Comparison of ENCODE assay signal across 1 cellular context in genomic region chr4:6023766-6024165, GRCh38.
TF ChIP-seq lines count a peak whose summit lies in the region.

No MANE protein-coding gene starts in this region.

TF ChIP-seq in WTC11, 78 proteins besides CTCF, POLR2A, EP300 and RAD21 (continued from another document):
- TF ChIP-seq ZBTB43 (CRISPR knock-in tag; IDR thresholded peaks at IDR 0.05), result no peak
- no peak for TF ChIP-seq ZNF219 (CRISPR knock-in tag; IDR thresholded peaks at IDR 0.05; ENCODE audit: borderline replicate concordance)
- TF ChIP-seq ZNF121 (CRISPR knock-in tag; IDR thresholded peaks at IDR 0.05), result no peak
- no peak for TF ChIP-seq CREM (CRISPR knock-in tag; IDR thresholded peaks at IDR 0.05)
- TF ChIP-seq AR (CRISPR knock-in tag; IDR thresholded peaks at IDR 0.05), result no peak
- TF ChIP-seq E2F4 (CRISPR knock-in tag; IDR thresholded peaks at IDR 0.05; ENCODE audit: borderline replicate concordance, low read depth), result no peak
- TF ChIP-seq E2F5 (CRISPR knock-in tag; IDR thresholded peaks at IDR 0.05), result no peak
- no peak for TF ChIP-seq NR2C2 (CRISPR knock-in tag; IDR thresholded peaks at IDR 0.05)
